8 cellular contexts compared by ENCODE assay signal in genomic region chr15:50675524-50676144, GRCh38. TPM values are rescaled to one million over a fixed set of nuclear protein-coding genes. Genes with fewer than 3 reads are reported as not detected.
A peak's percentile ranks its signal among the peaks of the same experiment; 100 is the strongest.
DNase-seq lines count a peak whose midpoint lies in the region; ATAC-seq and TF ChIP-seq lines count a peak whose summit lies in the region.

No MANE protein-coding gene starts in this region.

- no peaks in the 10 kb centered on the region for H3K36me3 ChIP-seq in right atrium auricular region
- H3K36me3 ChIP-seq in SK-N-MC (ENCODE audit: insufficient read depth, low read length), result peaks cover 19% of the 10 kb centered on the region
- H3K36me3 ChIP-seq in gastroesophageal sphincter, result no peaks in the 10 kb centered on the region
- H3K36me3 ChIP-seq in thoracic aorta, result no peaks in the 10 kb centered on the region

- peaks cover 0 to 24% of the 10 kb centered on the region in 2 donors for H3K4me1 ChIP-seq in right atrium auricular region
- H3K4me1 ChIP-seq in right cardiac atrium (ENCODE audit: control insufficient read depth, insufficient read depth, low read length), result peaks cover 3% of the 10 kb centered on the region
- peaks cover 0 to 54% (median 3%) of the 10 kb centered on the region in 3 donors for H3K4me1 ChIP-seq in gastroesophageal sphincter
- no peaks in the 10 kb centered on the region for H3K4me1 ChIP-seq in thoracic aorta (ENCODE audit: control insufficient read depth in 1 of 2, low read depth in 2 of 2)

- intact Hi-C loops in right cardiac atrium (cut with DNase I), result loop anchor here in 2 of 4 donors (2.0 to 10.0 kb wide), 2 partner anchors 201 to 209 kb away; no protein-coding TSS in a partner anchor

- peaks cover 3% of the 10 kb centered on the region for H3K36me3 Mint-ChIP-seq in activated naive CD4-positive, alpha-beta T cell treated with anti-CD3 and anti-CD28 coated beads, Interleukin-2, amount 10 ng/mL, durations not matched to agents 7 days and 5 days

- H3K4me3 ChIP-seq in right atrium auricular region (no peak overlapping the region), right cardiac atrium (ENCODE audit: low read length) (no peak overlapping the region), SK-N-MC (no peak overlapping the region), gastroesophageal sphincter (no peak overlapping the region), thoracic aorta (no peak overlapping the region)

- DNase-seq in right atrium auricular region (ENCODE audit: low spot score) (no peak), right cardiac atrium (no peak), SK-N-MC (ENCODE audit: low read depth, low spot score) (no peak), thoracic aorta (ENCODE audit: low spot score) (no peak), activated gamma-delta T cell treated with Interleukin-2 at 50 U/mL for 16 hours (no peak)
- DNase-seq in stimulated activated naive CD4-positive, alpha-beta T cell treated with Interleukin-2 at 50 U/mL for 16 hours (lab: John Stamatoyannopoulos, UW), result no peak
- DNase-seq in activated naive CD4-positive, alpha-beta T cell treated with anti-CD3 and anti-CD28 coated beads, Interleukin-2, amount 10 ng/mL, durations not matched to agents 7 days and 5 days, result no peak

- peaks cover 12% of the 10 kb centered on the region for H3K4me1 Mint-ChIP-seq in activated naive CD4-positive, alpha-beta T cell treated with anti-CD3 and anti-CD28 coated beads, Interleukin-2, amount 10 ng/mL, durations not matched to agents 7 days and 5 days

- H3K27me3 ChIP-seq in right atrium auricular region, result no peaks in the 10 kb centered on the region
- H3K27me3 ChIP-seq in right cardiac atrium (ENCODE audit: control insufficient read depth, insufficient read depth), result no peaks in the 10 kb centered on the region
- no peaks in the 10 kb centered on the region for H3K27me3 ChIP-seq in gastroesophageal sphincter
- H3K27me3 ChIP-seq in thoracic aorta (replicated peaks; ENCODE audit: insufficient read depth), result no peaks in the 10 kb centered on the region

- no peak overlapping the region for H3K4me3 Mint-ChIP-seq in activated naive CD4-positive, alpha-beta T cell treated with anti-CD3 and anti-CD28 coated beads, Interleukin-2, amount 10 ng/mL, durations not matched to agents 7 days and 5 days

- H3K9me3 ChIP-seq in right atrium auricular region (no peaks in the 10 kb centered on the region), right cardiac atrium (ENCODE audit: control insufficient read depth, low read length) (no peaks in the 10 kb centered on the region), SK-N-MC (ENCODE audit: low read depth, low read length) (no peaks in the 10 kb centered on the region), gastroesophageal sphincter (no peaks in the 10 kb centered on the region), thoracic aorta (no peaks in the 10 kb centered on the region)

- no peaks in the 10 kb centered on the region for H3K9me3 Mint-ChIP-seq in activated naive CD4-positive, alpha-beta T cell treated with anti-CD3 and anti-CD28 coated beads, Interleukin-2, amount 10 ng/mL, durations not matched to agents 7 days and 5 days

- no peak overlapping the region for H3K27ac Mint-ChIP-seq in activated naive CD4-positive, alpha-beta T cell treated with anti-CD3 and anti-CD28 coated beads, Interleukin-2, amount 10 ng/mL, durations not matched to agents 7 days and 5 days

- H3K9ac ChIP-seq in SK-N-MC (ENCODE audit: insufficient read length), result no peak overlapping the region

- CTCF ChIA-PET in activated naive CD4-positive, alpha-beta T cell treated with anti-CD3 and anti-CD28 coated beads, Interleukin-2, amount 10 ng/mL, durations not matched to agents 7 days and 5 days (lab: Charles Lee), result interaction anchor here (0.9 to 2.6 kb wide), 11 partner anchors 16 to 234 kb away, joined by 3 to 9 read pairs (median 5); no protein-coding TSS in a partner anchor

- TF ChIP-seq CTCF in right atrium auricular region (IDR thresholded peaks at IDR 0.05) (peak; percentile 83 to 85), gastroesophageal sphincter (IDR thresholded peaks at IDR 0.05) (peak; percentile 73 to 89 (median 78)), thoracic aorta (IDR thresholded peaks at IDR 0.05) (peak; percentile 76)

- no peak for TF ChIP-seq EP300 in gastroesophageal sphincter (IDR thresholded peaks at IDR 0.05)

- ATAC-seq in right cardiac atrium (no peak), gastroesophageal sphincter (no peak), thoracic aorta (ENCODE audit: insufficient number of reproducible peaks, low FRiP score, low read depth) (no peak)

- H3K27ac ChIP-seq in right atrium auricular region, result no peak overlapping the region
- H3K27ac ChIP-seq in right cardiac atrium (ENCODE audit: low read length), result no peak overlapping the region
- peak overlapping the region; percentile 38; the same call in 1 of the 2 replicates for H3K27ac ChIP-seq in SK-N-MC
- no peak overlapping the region for H3K27ac ChIP-seq in gastroesophageal sphincter
- no peak overlapping the region for H3K27ac ChIP-seq in thoracic aorta

- no peaks in the 10 kb centered on the region for H3K27me3 Mint-ChIP-seq in activated naive CD4-positive, alpha-beta T cell treated with anti-CD3 and anti-CD28 coated beads, Interleukin-2, amount 10 ng/mL, durations not matched to agents 7 days and 5 days

- no peak for TF ChIP-seq POLR2A in gastroesophageal sphincter (IDR thresholded peaks at IDR 0.05)

RNA-seq across cellular contexts. Expression of gene TRPM7, which starts 11.0 kb away (rescaled TPM):
- total RNA-seq in right atrium auricular region (10 to 100 TPM; 21.7 to 25.4 TPM), right cardiac atrium (10 to 100 TPM; 29.0 to 36.9 (median 30.9) TPM), gastroesophageal sphincter (10 to 100 TPM; 29.1 to 82.0 (median 40.3) TPM), thoracic aorta (10 to 100 TPM; 45.9 to 61.7 TPM)
- 11.9 TPM for polyA plus RNA-seq in right cardiac atrium
